Comparison of ENCODE assay signal across 10 cellular contexts in genomic region chr15:78067328-78068241, GRCh38. TPM values are rescaled to one million over a fixed set of nuclear protein-coding genes. Genes with fewer than 3 reads are reported as not detected.
DNase-seq lines count a peak whose midpoint lies in the region; ATAC-seq and TF ChIP-seq lines count a peak whose summit lies in the region.
"Had no signal": no experiment of that assay in that cellular context is flagged by ENCODE, and none has a peak within 500 bp of the region (broad histone marks: within the 10 kb centered on the region; RNA-seq: fewer than 3 reads in every experiment).

No MANE protein-coding gene starts in this region.

- ATAC-seq in GM19467 (IDR thresholded peaks at IDR 0.05; ENCODE audit: unreplicated experiment), result no peak

- H3K9me3 Mint-ChIP-seq in HFFc6, result no peaks in the 10 kb centered on the region
- H3K9me3 Mint-ChIP-seq in activated naive CD8-positive, alpha-beta T cell (ENCODE audit: low read depth), result no peaks in the 10 kb centered on the region

- no peaks in the 10 kb centered on the region for H3K27me3 Mint-ChIP-seq in HFFc6 (ENCODE audit: insufficient read depth)
- H3K27me3 Mint-ChIP-seq in activated naive CD8-positive, alpha-beta T cell, result no peaks in the 10 kb centered on the region

- DNase-seq in HFFc6 (peak; percentile 44), mesenteric fat pad (ENCODE audit: low spot score) (peak; percentile 64), GOT3 (lab: John Stamatoyannopoulos, UW) (no peak), OCI-M2 (lab: John Stamatoyannopoulos, UW; ENCODE audit: unreplicated experiment) (no peak)
- DNase-seq in stimulated activated CD4-positive, alpha-beta T cell treated with anti-CD3 and anti-CD28 coated beads, Interleukin-4, amount 100 ng/mL, for 4 hours, result no peak
- DNase-seq: stimulated activated CD4-positive, alpha-beta T cell treated with anti-CD3 and anti-CD28 coated beads, Interleukin-1b, Interleukin-23, amount 100 ng/mL, for 48 hours had no signal

- peaks cover 96% of the 10 kb centered on the region for H3K79me2 ChIP-seq in ACC112 (ENCODE audit: control insufficient read depth, insufficient read depth, low read length, unreplicated experiment)

- no peak for TF ChIP-seq CTCF in HFFc6 (IDR thresholded peaks at IDR 0.05)

- peaks cover 95% of the 10 kb centered on the region for H3K4me1 ChIP-seq in ACC112 (ENCODE audit: control insufficient read depth, insufficient read depth, low read length, unreplicated experiment)

- no peak overlapping the region; the same call in 1 of the 2 replicates for H3K4me3 Mint-ChIP-seq in HFFc6
- H3K4me3 Mint-ChIP-seq in activated naive CD8-positive, alpha-beta T cell, result peak overlapping the region; percentile 77

- H3K36me3 ChIP-seq in ACC112 (ENCODE audit: insufficient read depth, low read length), result no peaks in the 10 kb centered on the region

- H3K27ac Mint-ChIP-seq in HFFc6, result no peak overlapping the region
- no peak overlapping the region for H3K27ac Mint-ChIP-seq in activated naive CD8-positive, alpha-beta T cell

- no peaks in the 10 kb centered on the region for H3K27me3 ChIP-seq in ACC112 (ENCODE audit: insufficient read depth, low read length)

- H3K4me3 ChIP-seq in ACC112 (ENCODE audit: low read depth, low read length), result peak overlapping the region; percentile 43; the same call in 1 of the 2 replicates

- H3K27ac ChIP-seq in ACC112 (ENCODE audit: low read depth, low read length), result peak overlapping the region; percentile 97

- H2AFZ ChIP-seq in ACC112 (ENCODE audit: low read length, unreplicated experiment), result no peak overlapping the region

- H3K4me1 Mint-ChIP-seq in HFFc6 (ENCODE audit: low read depth), result peaks cover 16% of the 10 kb centered on the region
- H3K4me1 Mint-ChIP-seq in activated naive CD8-positive, alpha-beta T cell (ENCODE audit: low read depth), result peaks cover 26% of the 10 kb centered on the region

- H3K36me3 Mint-ChIP-seq in HFFc6 (ENCODE audit: low read depth), result 0 out of 2 replicates have a peak, but pooled peaks cover 4% of the 10 kb centered on the region
- H3K36me3 Mint-ChIP-seq in activated naive CD8-positive, alpha-beta T cell, result peaks cover 3% of the 10 kb centered on the region

RNA-seq across cellular contexts. Expression of gene TBC1D2B, which starts 9.9 kb away (rescaled TPM):
- 10 to 100 TPM; 34.1 to 42.5 (median 38.0) TPM for total RNA-seq in HFFc6 (2021; fragmentation: NEBNext Ultra II Directional; extraction: Animal tissue kit (Norgen Biotek cat#: 25700))
- total RNA-seq in mesenteric fat pad, result 82.0 TPM

RNA-seq across cellular contexts. Expression of gene SH2D7, which starts 24.8 kb away (rescaled TPM):
- total RNA-seq in HFFc6 (2021; fragmentation: NEBNext Ultra II Directional; extraction: Animal tissue kit (Norgen Biotek cat#: 25700)), result not detected
- total RNA-seq in mesenteric fat pad, result not detected
- total RNA-seq: epithelial cell of proximal tubule had no signal

Comparison
In these comparisons a context has a peak if more than half of its experiments do, and no peak if none do; other contexts are left out.
1. DNase-seq: peak in HFFc6 (single experiment) and mesenteric fat pad (single experiment); none in GOT3 (single experiment), stimulated activated CD4-positive, alpha-beta T cell treated with anti-CD3 and anti-CD28 coated beads, Interleukin-4, amount 100 ng/mL, for 4 hours (0 of 2) and OCI-M2 (single experiment).